In genomic region chr5:159824188-159825153, GRCh38 we compare ENCODE assay signal across 1 cellular context.
TF ChIP-seq lines count a peak whose summit lies in the region.

No MANE protein-coding gene starts in this region.

TF ChIP-seq in GM23338, 12 proteins besides CTCF, POLR2A, EP300 and RAD21 (continued from another document):
- TF ChIP-seq, protein P1, sequence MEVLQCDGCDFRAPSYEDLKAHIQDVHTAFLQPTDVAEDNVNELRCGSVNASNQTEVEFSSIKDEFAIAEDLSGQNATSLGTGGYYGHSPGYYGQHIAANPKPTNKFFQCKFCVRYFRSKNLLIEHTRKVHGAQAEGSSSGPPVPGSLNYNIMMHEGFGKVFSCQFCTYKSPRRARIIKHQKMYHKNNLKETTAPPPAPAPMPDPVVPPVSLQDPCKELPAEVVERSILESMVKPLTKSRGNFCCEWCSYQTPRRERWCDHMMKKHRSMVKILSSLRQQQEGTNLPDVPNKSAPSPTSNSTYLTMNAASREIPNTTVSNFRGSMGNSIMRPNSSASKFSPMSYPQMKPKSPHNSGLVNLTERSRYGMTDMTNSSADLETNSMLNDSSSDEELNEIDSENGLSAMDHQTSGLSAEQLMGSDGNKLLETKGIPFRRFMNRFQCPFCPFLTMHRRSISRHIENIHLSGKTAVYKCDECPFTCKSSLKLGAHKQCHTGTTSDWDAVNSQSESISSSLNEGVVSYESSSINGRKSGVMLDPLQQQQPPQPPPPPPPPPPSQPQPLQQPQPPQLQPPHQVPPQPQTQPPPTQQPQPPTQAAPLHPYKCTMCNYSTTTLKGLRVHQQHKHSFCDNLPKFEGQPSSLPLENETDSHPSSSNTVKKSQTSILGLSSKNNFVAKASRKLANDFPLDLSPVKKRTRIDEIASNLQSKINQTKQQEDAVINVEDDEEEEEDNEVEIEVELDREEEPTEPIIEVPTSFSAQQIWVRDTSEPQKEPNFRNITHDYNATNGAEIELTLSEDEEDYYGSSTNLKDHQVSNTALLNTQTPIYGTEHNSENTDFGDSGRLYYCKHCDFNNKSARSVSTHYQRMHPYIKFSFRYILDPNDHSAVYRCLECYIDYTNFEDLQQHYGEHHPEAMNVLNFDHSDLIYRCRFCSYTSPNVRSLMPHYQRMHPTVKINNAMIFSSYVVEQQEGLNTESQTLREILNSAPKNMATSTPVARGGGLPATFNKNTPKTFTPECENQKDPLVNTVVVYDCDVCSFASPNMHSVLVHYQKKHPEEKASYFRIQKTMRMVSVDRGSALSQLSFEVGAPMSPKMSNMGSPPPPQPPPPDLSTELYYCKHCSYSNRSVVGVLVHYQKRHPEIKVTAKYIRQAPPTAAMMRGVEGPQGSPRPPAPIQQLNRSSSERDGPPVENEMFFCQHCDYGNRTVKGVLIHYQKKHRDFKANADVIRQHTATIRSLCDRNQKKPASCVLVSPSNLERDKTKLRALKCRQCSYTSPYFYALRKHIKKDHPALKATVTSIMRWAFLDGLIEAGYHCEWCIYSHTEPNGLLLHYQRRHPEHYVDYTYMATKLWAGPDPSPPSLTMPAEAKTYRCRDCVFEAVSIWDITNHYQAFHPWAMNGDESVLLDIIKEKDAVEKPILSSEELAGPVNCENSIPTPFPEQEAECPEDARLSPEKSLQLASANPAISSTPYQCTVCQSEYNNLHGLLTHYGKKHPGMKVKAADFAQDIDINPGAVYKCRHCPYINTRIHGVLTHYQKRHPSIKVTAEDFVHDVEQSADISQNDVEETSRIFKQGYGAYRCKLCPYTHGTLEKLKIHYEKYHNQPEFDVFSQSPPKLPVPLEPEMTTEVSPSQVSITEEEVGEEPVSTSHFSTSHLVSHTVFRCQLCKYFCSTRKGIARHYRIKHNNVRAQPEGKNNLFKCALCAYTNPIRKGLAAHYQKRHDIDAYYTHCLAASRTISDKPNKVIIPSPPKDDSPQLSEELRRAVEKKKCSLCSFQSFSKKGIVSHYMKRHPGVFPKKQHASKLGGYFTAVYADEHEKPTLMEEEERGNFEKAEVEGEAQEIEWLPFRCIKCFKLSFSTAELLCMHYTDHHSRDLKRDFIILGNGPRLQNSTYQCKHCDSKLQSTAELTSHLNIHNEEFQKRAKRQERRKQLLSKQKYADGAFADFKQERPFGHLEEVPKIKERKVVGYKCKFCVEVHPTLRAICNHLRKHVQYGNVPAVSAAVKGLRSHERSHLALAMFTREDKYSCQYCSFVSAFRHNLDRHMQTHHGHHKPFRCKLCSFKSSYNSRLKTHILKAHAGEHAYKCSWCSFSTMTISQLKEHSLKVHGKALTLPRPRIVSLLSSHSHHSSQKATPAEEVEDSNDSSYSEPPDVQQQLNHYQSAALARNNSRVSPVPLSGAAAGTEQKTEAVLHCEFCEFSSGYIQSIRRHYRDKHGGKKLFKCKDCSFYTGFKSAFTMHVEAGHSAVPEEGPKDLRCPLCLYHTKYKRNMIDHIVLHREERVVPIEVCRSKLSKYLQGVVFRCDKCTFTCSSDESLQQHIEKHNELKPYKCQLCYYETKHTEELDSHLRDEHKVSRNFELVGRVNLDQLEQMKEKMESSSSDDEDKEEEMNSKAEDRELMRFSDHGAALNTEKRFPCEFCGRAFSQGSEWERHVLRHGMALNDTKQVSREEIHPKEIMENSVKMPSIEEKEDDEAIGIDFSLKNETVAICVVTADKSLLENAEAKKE (CRISPR knock-in tag; IDR thresholded peaks at IDR 0.05): no peak
- no peak for TF ChIP-seq POLR2AphosphoS5 (IDR thresholded peaks at IDR 0.05; ENCODE audit: low read depth)
- TF ChIP-seq STAT1 (IDR thresholded peaks at IDR 0.05; ENCODE audit: unreplicated experiment): no peak
- TF ChIP-seq ZNF114 (CRISPR knock-in tag; IDR thresholded peaks at IDR 0.05): no peak
- no peak for TF ChIP-seq EZH2phosphoT487 (IDR thresholded peaks at IDR 0.05; ENCODE audit: unreplicated experiment)
- no peak for TF ChIP-seq EZH2 (IDR thresholded peaks at IDR 0.05; ENCODE audit: low read depth, unreplicated experiment)
- TF ChIP-seq JUNB (IDR thresholded peaks at IDR 0.05; ENCODE audit: unreplicated experiment): no peak
- no peak for TF ChIP-seq CREB1 (CRISPR knock-in tag; IDR thresholded peaks at IDR 0.05; ENCODE audit: low read depth)
